16 cellular contexts compared by ENCODE assay signal in genomic region chr9:93813221-93813620, GRCh38.
A peak's percentile ranks its signal among the peaks of the same experiment; 100 is the strongest.
DNase-seq lines count a peak whose midpoint lies in the region; ATAC-seq and TF ChIP-seq lines count a peak whose summit lies in the region.
"Had no signal": no experiment of that assay in that cellular context is flagged by ENCODE, and none has a peak within 500 bp of the region (broad histone marks: within the 10 kb centered on the region; RNA-seq: fewer than 3 reads in every experiment).

No MANE protein-coding gene starts in this region.

- in situ Hi-C loops in GM13976 (cut with MboI; ENCODE audit: low sequenced_read_pairs, unreplicated experiment): no loop called here

- no peak for TF ChIP-seq CTCF in GM13976 (IDR thresholded peaks at IDR 0.05; ENCODE audit: borderline replicate concordance, control extremely low read depth, extremely low read depth, insufficient read depth, missing control alignments)

- ATAC-seq in GM21619 (IDR thresholded peaks at IDR 0.05; ENCODE audit: unreplicated experiment): no peak
- ATAC-seq in GM21717 (IDR thresholded peaks at IDR 0.05; ENCODE audit: unreplicated experiment): no peak
- no peak for ATAC-seq in GM21390 (IDR thresholded peaks at IDR 0.05; ENCODE audit: unreplicated experiment)

- DNase-seq in NCI-H748 (lab: John Stamatoyannopoulos, UW; ENCODE audit: unreplicated experiment): peak; percentile 38
- DNase-seq in NCI-H748 treated with DMSO at 0.1 percent for 48 hours (lab: John Stamatoyannopoulos, UW): no peak
- DNase-seq in AG20443 (ENCODE audit: low spot score): peak; percentile 6
- DNase-seq in GM13976 (ENCODE audit: low spot score): peak; percentile 9
- peak; percentile 67 for DNase-seq in NCI-H69 (lab: John Stamatoyannopoulos, UW)
- DNase-seq: HFFc6, Karpas-422, MV-4-11, NCI-H2171, NCI-H446, NCI-H526, T-helper 1 cell, T-helper 9 cell had no signal
